In the genomic region with DNA sequence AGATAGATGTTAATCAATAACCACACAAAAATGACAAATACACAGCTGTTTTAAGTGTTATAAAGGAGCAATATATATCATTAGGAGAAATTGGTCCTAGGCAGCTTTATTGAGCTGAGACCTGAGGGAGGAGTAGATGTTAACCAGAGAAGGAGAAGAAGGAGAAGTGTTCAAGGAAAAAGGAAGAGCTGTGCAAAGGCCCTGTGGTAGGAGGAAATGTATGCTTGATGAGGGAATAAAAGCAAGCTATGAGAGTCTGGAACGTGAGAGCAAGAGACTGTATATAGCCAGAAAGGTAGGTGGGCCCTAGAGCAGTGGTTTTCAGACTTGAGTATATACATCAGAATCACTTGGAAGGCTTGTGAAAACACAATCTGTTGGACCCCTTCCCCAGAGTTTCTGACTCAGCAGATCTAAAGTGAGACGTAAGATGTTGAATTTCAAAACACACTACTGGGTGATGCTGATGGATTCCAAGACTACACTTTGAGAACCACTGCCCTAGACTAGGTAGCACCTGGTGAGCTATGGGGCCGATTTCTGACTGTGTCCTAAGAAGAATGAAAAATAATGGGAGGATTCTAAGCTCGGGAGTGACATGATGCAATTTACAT, we compare ENCODE assay signal across 20 cellular contexts.
"Had no signal": no experiment of that assay in that cellular context is flagged by ENCODE, and none has a peak within 500 bp of the region (broad histone marks: within the 10 kb centered on the region; RNA-seq: fewer than 3 reads in every experiment).

No MANE protein-coding gene starts in this region.

- H3K27ac ChIP-seq: dorsolateral prefrontal cortex, gastrocnemius medialis, heart left ventricle, lower lobe of right lung, neural progenitor cell, prostate gland, sigmoid colon, thoracic aorta, tibial nerve, upper lobe of right lung, uterus had no signal

- H3K4me2 ChIP-seq: neural progenitor cell had no signal

- DNase-seq: dorsolateral prefrontal cortex; effector CD4-positive, alpha-beta T cell; gastrocnemius medialis; heart left ventricle; hippocampal formation; left ventricle myocardium superior; lower lobe of right lung; midbrain; naive thymus-derived CD4-positive, alpha-beta T cell; right cardiac atrium; sigmoid colon; stimulated activated CD4-positive, alpha-beta T cell treated with anti-CD3 and anti-CD28 coated beads, Interleukin-15, amount 100 ng/mL, for 24 hours; stimulated activated CD4-positive, alpha-beta T cell treated with anti-CD3 and anti-CD28 coated beads, Interleukin-2, amount 100 ng/mL, for 48 hours; stimulated activated naive B cell treated with anti-CD40 and anti-IgM and Interleukin-4, amounts not matched to agents 10 μg/mL and 1 μg/mL and 100 μg/mL, for 72 hours; upper lobe of right lung had no signal

- H3K9me3 ChIP-seq: gastrocnemius medialis, heart left ventricle, lower lobe of right lung, prostate gland, sigmoid colon, thoracic aorta, tibial nerve, upper lobe of right lung, uterus had no signal

- H3K9ac ChIP-seq: neural progenitor cell had no signal

- H3K36me3 ChIP-seq: gastrocnemius medialis, heart left ventricle, lower lobe of right lung, neural progenitor cell, prostate gland, sigmoid colon, thoracic aorta, tibial nerve, upper lobe of right lung, uterus had no signal

- H2AFZ ChIP-seq: neural progenitor cell had no signal

- H3K4me1 ChIP-seq: gastrocnemius medialis, heart left ventricle, lower lobe of right lung, prostate gland, upper lobe of right lung, uterus had no signal

- ATAC-seq: gastrocnemius medialis; heart left ventricle; left ventricle myocardium superior; lower lobe of right lung; naive thymus-derived CD4-positive, alpha-beta T cell; right cardiac atrium; stimulated activated naive B cell treated with anti-CD40 and anti-IgM and Interleukin-4, amounts not matched to agents 10 μg/mL and 1 μg/mL and 100 μg/mL, for 72 hours; upper lobe of right lung had no signal

- H3K27me3 ChIP-seq: dorsolateral prefrontal cortex, gastrocnemius medialis, heart left ventricle, neural progenitor cell, sigmoid colon, tibial nerve, upper lobe of right lung, uterus had no signal

- H3K4me3 ChIP-seq: dorsolateral prefrontal cortex, gastrocnemius medialis, heart left ventricle, lower lobe of right lung, neural progenitor cell, prostate gland, sigmoid colon, thoracic aorta, tibial nerve, upper lobe of right lung, uterus had no signal
